ENCODE assay signal across 27 cellular contexts in the genomic region with DNA sequence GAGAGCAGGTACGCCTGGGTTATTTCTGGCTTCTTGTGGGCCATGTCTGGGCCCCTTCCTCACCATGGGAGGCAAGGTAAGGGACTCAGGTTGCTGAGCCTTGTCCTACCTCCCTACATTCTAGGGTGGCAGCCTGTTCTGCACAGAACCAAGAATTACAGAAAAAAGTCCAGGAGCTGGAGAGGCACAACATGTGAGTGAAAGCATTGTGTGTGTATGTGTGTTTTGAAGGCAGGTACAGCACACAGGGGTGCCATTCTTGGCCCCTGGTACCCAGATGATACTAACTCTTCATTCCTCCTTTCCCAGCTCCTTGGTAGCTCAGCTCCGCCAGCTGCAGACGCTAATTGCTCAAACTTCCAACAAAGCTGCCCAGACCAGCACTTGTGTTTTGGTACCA. TPM values are rescaled to one million over a fixed set of nuclear protein-coding genes. Genes with fewer than 3 reads are reported as not detected.
DNase-seq lines count a peak whose midpoint lies in the region; ATAC-seq, FAIRE-seq and TF ChIP-seq lines count a peak whose summit lies in the region.
"Had no signal": no experiment of that assay in that cellular context is flagged by ENCODE, and none has a peak within 500 bp of the region (broad histone marks: within the 10 kb centered on the region; RNA-seq: fewer than 3 reads in every experiment).

No MANE protein-coding gene starts in this region.

- no peak overlapping the region for H3K4me2 ChIP-seq in GM12878 (ENCODE audit: control insufficient read depth, insufficient read depth)
- H3K4me2 ChIP-seq: A549, hepatocyte had no signal

- WGBS in GM12878 (ENCODE audit: insufficient coverage, insufficient replicate concordance, low lambda C conversion rate, missing lambda C conversion rate): 94% methylated on average over 3 of the region's 3 CpGs

- H3K27ac Mint-ChIP-seq in activated T-cell treated with anti-CD3 and anti-CD28 coated beads, Interleukin-2, amount 50 U/mL, for 24 hours: peak overlapping the region; percentile 97
- H3K27ac Mint-ChIP-seq in HFFc6: peak overlapping the region; percentile 13; the same call in 1 of the 2 replicates
- peak overlapping the region; percentile 52 for H3K27ac Mint-ChIP-seq in osteocyte (ENCODE audit: unreplicated experiment)
- H3K27ac Mint-ChIP-seq: activated CD4-positive, alpha-beta T cell treated with anti-CD3 and anti-CD28 coated beads, Interleukin-2, amount 10 ng/mL, durations not matched to agents 24 days and 14 days; activated T-helper 1 cell treated with anti-CD3 and anti-CD28 coated beads, Interleukin-12 subunit alpha, Interleukin-12 subunit beta, Interleukin-2, Interleukin-4 antibody, amounts not matched to agents 30 ng/mL and 10 ng/mL and 1 ng/mL, durations not matched to agents 14 hours and 24 hours and 36 hours had no signal

- peaks cover 19% of the 10 kb centered on the region for H3K4me1 ChIP-seq in GM12878 (ENCODE audit: control insufficient read depth, insufficient read depth, low read length)

- no peak overlapping the region for H2AFZ ChIP-seq in GM12878 (ENCODE audit: control insufficient read depth, low read depth, low read length)
- H2AFZ ChIP-seq: hepatocyte had no signal

- no peak for TF ChIP-seq RAD21 in GM12878 (IDR thresholded peaks at IDR 0.05; ENCODE audit: insufficient read depth, low read depth, low read length)

- H3K27me3 ChIP-seq in GM12878 (replicated peaks in 1 of 2; ENCODE audit: control insufficient read depth in 2 of 2, insufficient read depth in 2 of 2, low read length in 1 of 2): no peaks in the 10 kb centered on the region
- H3K27me3 ChIP-seq: esophagus squamous epithelium, hepatocyte, pancreas, right atrium auricular region, spleen had no signal

- no peak for TF ChIP-seq CTCF in HFFc6 (IDR thresholded peaks at IDR 0.05)
- TF ChIP-seq CTCF in GM12878 (IDR thresholded peaks at IDR 0.05 in 2 of 3, conservative IDR thresholded peaks at IDR 0.05 in 1 of 3; ENCODE audit: control insufficient read depth in 2 of 3, extremely low read depth in 1 of 3, insufficient read depth in 1 of 3, low read depth in 3 of 3, low read length in 3 of 3): no peak
- no peak for TF ChIP-seq CTCF in osteocyte (IDR thresholded peaks at IDR 0.05)

- H3K79me2 ChIP-seq in GM12878 (ENCODE audit: control insufficient read depth, insufficient read depth, low read length): peaks cover 24% of the 10 kb centered on the region

- RAD21 ChIA-PET in GM12878 (lab: Charles Lee; ENCODE audit: unreplicated experiment): interaction anchor here (1.2 kb wide), 1 partner anchor 13 kb away, joined by 3 read pairs; a partner anchor contains a TSS

- POLR2A ChIA-PET in GM12878 (lab: Charles Lee): interaction anchor here (2.4 kb wide), 1 partner anchor 10 kb away, joined by 9 read pairs; a partner anchor contains a TSS

- in situ Hi-C loops in GM12878 (cut with MboI): no loop called here

- no peaks in the 10 kb centered on the region for H3K27me3 Mint-ChIP-seq in activated T-cell treated with anti-CD3 and anti-CD28 coated beads, Interleukin-2, amount 50 U/mL, for 24 hours
- H3K27me3 Mint-ChIP-seq in HFFc6 (ENCODE audit: insufficient read depth) (peaks cover 8% of the 10 kb centered on the region), osteocyte (ENCODE audit: unreplicated experiment) (no peaks in the 10 kb centered on the region)
- H3K27me3 Mint-ChIP-seq: activated CD4-positive, alpha-beta T cell treated with anti-CD3 and anti-CD28 coated beads, Interleukin-2, amount 10 ng/mL, durations not matched to agents 24 days and 14 days; activated CD8-positive, alpha-beta memory T cell treated with anti-CD3 and anti-CD28 coated beads, Interleukin-2, amount 10 ng/mL, durations not matched to agents 7 days and 5 days had no signal

- no peak overlapping the region for H3K27ac ChIP-seq in GM12878 (ENCODE audit: control insufficient read depth, insufficient read depth)
- H3K27ac ChIP-seq: A549, esophagus squamous epithelium, hepatocyte, pancreas, right atrium auricular region had no signal

- intact Hi-C loops in GM12878 (cut with micrococcal nuclease; ENCODE audit: unreplicated experiment): no loop called here

- no peaks in the 10 kb centered on the region for H3K9me3 ChIP-seq in GM12878 (replicated peaks; ENCODE audit: control insufficient read depth, insufficient read depth, low read length)
- H3K9me3 ChIP-seq: A549, esophagus squamous epithelium, pancreas, right atrium auricular region, spleen had no signal

- TF ChIP-seq EP300 in GM12878 (IDR thresholded peaks at IDR 0.05; ENCODE audit: borderline replicate concordance in 1 of 2, control insufficient read depth in 1 of 2, low read depth in 2 of 2, low read length in 2 of 2): no peak

- no peak overlapping the region for H3K4me3 Mint-ChIP-seq in activated T-cell treated with anti-CD3 and anti-CD28 coated beads, Interleukin-2, amount 50 U/mL, for 24 hours
- H3K4me3 Mint-ChIP-seq in HFFc6: no peak overlapping the region
- no peak overlapping the region for H3K4me3 Mint-ChIP-seq in osteocyte (ENCODE audit: unreplicated experiment)
- H3K4me3 Mint-ChIP-seq: activated CD4-positive, alpha-beta T cell treated with anti-CD3 and anti-CD28 coated beads, Interleukin-2, amount 10 ng/mL, durations not matched to agents 24 days and 14 days; activated CD8-positive, alpha-beta memory T cell treated with anti-CD3 and anti-CD28 coated beads, Interleukin-2, amount 10 ng/mL, durations not matched to agents 7 days and 5 days; activated T-helper 1 cell treated with anti-CD3 and anti-CD28 coated beads, Interleukin-12 subunit alpha, Interleukin-12 subunit beta, Interleukin-2, Interleukin-4 antibody, amounts not matched to agents 30 ng/mL and 10 ng/mL and 1 ng/mL, durations not matched to agents 14 hours and 24 hours and 36 hours had no signal

- peaks cover 46% of the 10 kb centered on the region for H3K4me1 Mint-ChIP-seq in activated T-cell treated with anti-CD3 and anti-CD28 coated beads, Interleukin-2, amount 50 U/mL, for 24 hours (ENCODE audit: low read depth)
- H3K4me1 Mint-ChIP-seq in HFFc6 (ENCODE audit: low read depth): peaks cover 26% of the 10 kb centered on the region
- peaks cover 28% of the 10 kb centered on the region for H3K4me1 Mint-ChIP-seq in osteocyte (ENCODE audit: unreplicated experiment)

- no peak for TF ChIP-seq POLR2A in GM12878 (IDR thresholded peaks at IDR 0.05; ENCODE audit: low read depth, low read length)

- BruUV-seq in GM12878 (replicated peaks; lab: Mats Ljungman, UMichigan): no TSS peak

- no peak overlapping the region for H3K9ac ChIP-seq in GM12878 (ENCODE audit: control insufficient read depth, insufficient read depth, low read length)

- ATAC-seq in GM12878 (no peak), SK-N-SH treated with all-trans-retinoic acid at 6 μM for 48 hours (no peak), GM19397 (IDR thresholded peaks at IDR 0.05; ENCODE audit: unreplicated experiment) (no peak)
- ATAC-seq: A549; activated CD8-positive, alpha-beta memory T cell treated with anti-CD3 and anti-CD28 coated beads, Interleukin-2, amount 10 ng/mL, durations not matched to agents 7 days and 5 days; left lobe of liver; pancreas had no signal

- CTCF ChIA-PET in GM12878 (lab: Yijun Ruan, JAX): interaction anchor here (0.7 to 1.4 kb wide), 2 partner anchors 10 to 13 kb away, joined by 3 to 4 read pairs; a partner anchor contains a TSS

- peaks cover 8 to 16% of the 10 kb centered on the region in 2 experiments for H3K36me3 ChIP-seq in GM12878 (ENCODE audit: control insufficient read depth in 2 of 2, insufficient read depth in 2 of 2, low read length in 1 of 2)

- no peaks in the 10 kb centered on the region for H3K9me3 Mint-ChIP-seq in activated T-cell treated with anti-CD3 and anti-CD28 coated beads, Interleukin-2, amount 50 U/mL, for 24 hours
- H3K9me3 Mint-ChIP-seq in HFFc6 (no peaks in the 10 kb centered on the region), osteocyte (ENCODE audit: unreplicated experiment) (no peaks in the 10 kb centered on the region)
- H3K9me3 Mint-ChIP-seq: activated CD4-positive, alpha-beta T cell treated with anti-CD3 and anti-CD28 coated beads, Interleukin-2, amount 10 ng/mL, durations not matched to agents 24 days and 14 days; activated T-helper 1 cell treated with anti-CD3 and anti-CD28 coated beads, Interleukin-12 subunit alpha, Interleukin-12 subunit beta, Interleukin-2, Interleukin-4 antibody, amounts not matched to agents 30 ng/mL and 10 ng/mL and 1 ng/mL, durations not matched to agents 14 hours and 24 hours and 36 hours; brain had no signal

- no peak for DNase-seq in activated T-cell treated with anti-CD3 and anti-CD28 coated beads, Interleukin-2, amount 50 U/mL, for 24 hours
- DNase-seq in activated T-cell treated with anti-CD3 and anti-CD28 coated beads, Interleukin-2, amount 50 U/mL, for 48 hours: no peak
- DNase-seq in HFFc6 (no peak), GM12878 (ENCODE audit: low read depth, low spot score) (no peak), osteocyte (ENCODE audit: extremely low spot score, unreplicated experiment) (no peak), LoVo (ENCODE audit: low spot score) (no peak)
- DNase-seq: activated CD4-positive, alpha-beta T cell treated with anti-CD3 and anti-CD28 coated beads, Interleukin-2, amount 10 ng/mL, durations not matched to agents 24 days and 14 days; activated CD8-positive, alpha-beta memory T cell treated with anti-CD3 and anti-CD28 coated beads, Interleukin-2, amount 10 ng/mL, durations not matched to agents 7 days and 5 days; effector memory CD4-positive, alpha-beta T cell; esophagus squamous epithelium; NCI-H2171; NCI-H526; stimulated activated CD4-positive, alpha-beta T cell treated with anti-CD3 and anti-CD28 coated beads, Interleukin-4, amount 100 ng/mL, for 1 hour; stimulated activated naive CD4-positive, alpha-beta T cell; T-helper 2 cell had no signal

- FAIRE-seq in GM12878 (lab: Jason Lieb, UNC): no peak
- FAIRE-seq: A549, frontal cortex, pancreas, urothelium cell line had no signal

- SMC1A ChIA-PET in GM12878 (lab: Charles Lee; ENCODE audit: uncharacterized antibody, unreplicated experiment): interaction anchor here (0.9 kb wide), 1 partner anchor 10 kb away, joined by 3 read pairs; a partner anchor contains a TSS

- no peak overlapping the region for H3K4me3 ChIP-seq in GM12878
- H3K4me3 ChIP-seq: A549, esophagus squamous epithelium, hepatocyte, pancreas, right atrium auricular region, spleen had no signal

- H3K36me3 Mint-ChIP-seq in activated T-cell treated with anti-CD3 and anti-CD28 coated beads, Interleukin-2, amount 50 U/mL, for 24 hours (ENCODE audit: low read depth): peaks cover 57% of the 10 kb centered on the region
- H3K36me3 Mint-ChIP-seq in HFFc6 (ENCODE audit: low read depth) (peaks cover 25% of the 10 kb centered on the region), osteocyte (ENCODE audit: unreplicated experiment) (peaks cover 15% of the 10 kb centered on the region)

- no peaks in the 10 kb centered on the region for H4K20me1 ChIP-seq in GM12878 (ENCODE audit: control insufficient read depth, insufficient read depth)

RNA-seq across cellular contexts. Expression of a gene that starts 4.4 kb away (rescaled TPM):
- 100 to 1,000 TPM in 5 of 6 experiments, 10 to 100 TPM in 1; 99.3 to 128 (median 109) TPM for total RNA-seq in HFFc6 (2021; fragmentation: NEBNext Ultra II Directional; extraction: Animal tissue kit (Norgen Biotek cat#: 25700))
- total RNA-seq in GM12878 (2013; cell fraction: nucleolus; rRNA removed): 41.3 and 42.6 TPM in 2 replicates
- total RNA-seq in GM12878 (2014; rRNA removed): 265 and 276 TPM in 2 replicates
- total RNA-seq in GM12878 (2014; rRNA removed; fragmentation: Illumina TruSeq; extraction: Trizol): 95.3 and 103 TPM in 2 replicates
- total RNA-seq in GM12878 (2021): 173 and 174 TPM in 2 replicates
- 116 TPM for polyA plus RNA-seq in GM12878 (2011; ENCODE audit: low read depth)
- 136 and 144 TPM in 2 replicates for polyA plus RNA-seq in GM12878 (2011; rRNA removed)
- polyA plus RNA-seq in GM12878 (2011; cell fraction: cytosol; rRNA removed): 203 and 204 TPM in 2 replicates
- 103 and 123 TPM in 2 replicates for polyA plus RNA-seq in GM12878 (2011; cell fraction: nucleus; rRNA removed)
- 151 and 159 TPM in 2 replicates for polyA plus RNA-seq in GM12878 (2012)
- polyA plus RNA-seq in GM12878 (2014; fragmentation: Illumina TruSeq; extraction: Trizol): 57.8 and 85.9 TPM in 2 replicates
- polyA plus RNA-seq in GM12878 (2014; fragmentation: Nextera tagmentation; extraction: Ambion mirVana): 10 to 100 TPM; 25.0 to 67.7 TPM
- polyA plus RNA-seq in GM12878 (2014; rRNA removed): 247 and 255 TPM in 2 replicates
- polyA plus RNA-seq in GM12878 (2016; fragmentation: Nextera tagmentation; extraction: Ambion mirVana): 100 to 1,000 TPM; 292 to 298 TPM
- 34.9 and 51.0 TPM in 2 replicates for polyA minus RNA-seq in GM12878 (2011; rRNA and poly(A)+ RNA removed)
- polyA minus RNA-seq in GM12878 (2011; cell fraction: cytosol; rRNA and poly(A)+ RNA removed): 30.6 and 37.3 TPM in 2 replicates
- polyA minus RNA-seq in GM12878 (2011; cell fraction: nucleus; rRNA and poly(A)+ RNA removed): 20.2 and 24.3 TPM in 2 replicates
- total RNA-seq in osteocyte: 138 and 143 TPM in 2 replicates

RNA-seq across cellular contexts. Expression of a gene that starts 5.4 kb away (rescaled TPM):
- 1 to 10 TPM; 3.6 to 4.6 (median 4.1) TPM for total RNA-seq in HFFc6 (2021; fragmentation: NEBNext Ultra II Directional; extraction: Animal tissue kit (Norgen Biotek cat#: 25700))
- 21.5 and 22.0 TPM in 2 replicates for total RNA-seq in GM12878 (2013; cell fraction: nucleolus; rRNA removed)
- total RNA-seq in GM12878 (2014; rRNA removed): 14.0 and 15.6 TPM in 2 replicates
- 11.6 and 12.2 TPM in 2 replicates for total RNA-seq in GM12878 (2014; rRNA removed; fragmentation: Illumina TruSeq; extraction: Trizol)
- 10.9 and 11.3 TPM in 2 replicates for total RNA-seq in GM12878 (2021)
- polyA plus RNA-seq in GM12878 (2011; ENCODE audit: low read depth): 7.8 TPM
- 9.7 and 11.9 TPM in 2 replicates for polyA plus RNA-seq in GM12878 (2011; rRNA removed)
- polyA plus RNA-seq in GM12878 (2011; cell fraction: cytosol; rRNA removed): 13.6 and 16.7 TPM in 2 replicates
- 25.1 and 37.1 TPM in 2 replicates for polyA plus RNA-seq in GM12878 (2011; cell fraction: nucleus; rRNA removed)
- polyA plus RNA-seq in GM12878 (2012): 10.0 and 13.9 TPM in 2 replicates
- 10.0 and 12.5 TPM in 2 replicates for polyA plus RNA-seq in GM12878 (2014; fragmentation: Illumina TruSeq; extraction: Trizol)
- 10 to 100 TPM in 1 of 2 experiments, 1 to 10 TPM in 1; 9.7 to 12.9 TPM for polyA plus RNA-seq in GM12878 (2014; fragmentation: Nextera tagmentation; extraction: Ambion mirVana)
- polyA plus RNA-seq in GM12878 (2014; rRNA removed): 13.1 and 13.4 TPM in 2 replicates
- polyA plus RNA-seq in GM12878 (2016; fragmentation: Nextera tagmentation; extraction: Ambion mirVana): 10 to 100 TPM; 11.2 to 11.9 TPM
- 14.5 and 23.8 TPM in 2 replicates for polyA minus RNA-seq in GM12878 (2011; rRNA and poly(A)+ RNA removed)
- 4.8 and 4.9 TPM in 2 replicates for polyA minus RNA-seq in GM12878 (2011; cell fraction: cytosol; rRNA and poly(A)+ RNA removed)
- 9.6 and 14.0 TPM in 2 replicates for polyA minus RNA-seq in GM12878 (2011; cell fraction: nucleus; rRNA and poly(A)+ RNA removed)
- 9.3 and 11.1 TPM in 2 replicates for total RNA-seq in osteocyte

RNA-seq across cellular contexts. Expression of a gene that starts 9.7 kb away (rescaled TPM):
- 10 to 100 TPM; 88.8 to 95.7 (median 93.0) TPM for total RNA-seq in HFFc6 (2021; fragmentation: NEBNext Ultra II Directional; extraction: Animal tissue kit (Norgen Biotek cat#: 25700))
- 77.9 and 89.0 TPM in 2 replicates for total RNA-seq in GM12878 (2013; cell fraction: nucleolus; rRNA removed)
- total RNA-seq in GM12878 (2014; rRNA removed) (78.0 and 79.1 TPM in 2 replicates), GM12878 (2014; rRNA removed; fragmentation: Illumina TruSeq; extraction: Trizol) (48.7 and 51.2 TPM in 2 replicates), GM12878 (2021) (67.7 and 68.3 TPM in 2 replicates), osteocyte (93.2 and 95.3 TPM in 2 replicates)
- 33.2 TPM for polyA plus RNA-seq in GM12878 (2011; ENCODE audit: low read depth)
- polyA plus RNA-seq in GM12878 (2011; rRNA removed) (61.1 and 79.6 TPM in 2 replicates), GM12878 (2014; fragmentation: Illumina TruSeq; extraction: Trizol) (58.5 and 64.0 TPM in 2 replicates), GM12878 (2014; fragmentation: Nextera tagmentation; extraction: Ambion mirVana) (10 to 100 TPM in 1 of 2 experiments, 1 to 10 TPM in 1; 8.8 to 20.6 TPM), GM12878 (2014; rRNA removed) (77.0 and 77.2 TPM in 2 replicates), GM12878 (2016; fragmentation: Nextera tagmentation; extraction: Ambion mirVana) (10 to 100 TPM; 88.9 to 98.6 TPM)
- 116 and 131 TPM in 2 replicates for polyA plus RNA-seq in GM12878 (2011; cell fraction: cytosol; rRNA removed)
- 60.2 and 80.5 TPM in 2 replicates for polyA plus RNA-seq in GM12878 (2011; cell fraction: nucleus; rRNA removed)
- 55.5 and 66.2 TPM in 2 replicates for polyA plus RNA-seq in GM12878 (2012)
- 63.3 and 106 TPM in 2 replicates for polyA minus RNA-seq in GM12878 (2011; rRNA and poly(A)+ RNA removed)
- polyA minus RNA-seq in GM12878 (2011; cell fraction: cytosol; rRNA and poly(A)+ RNA removed): 31.5 and 35.2 TPM in 2 replicates
- 30.1 and 33.3 TPM in 2 replicates for polyA minus RNA-seq in GM12878 (2011; cell fraction: nucleus; rRNA and poly(A)+ RNA removed)

RNA-seq across cellular contexts. Expression of a gene that starts 13.1 kb away (rescaled TPM):
- 100 to 1,000 TPM; 119 to 138 (median 128) TPM for total RNA-seq in HFFc6 (2021; fragmentation: NEBNext Ultra II Directional; extraction: Animal tissue kit (Norgen Biotek cat#: 25700))
- 3.7 and 3.8 TPM in 2 replicates for total RNA-seq in GM12878 (2013; cell fraction: nucleolus; rRNA removed)
- total RNA-seq in GM12878 (2014; rRNA removed) (4.6 and 5.9 TPM in 2 replicates), GM12878 (2014; rRNA removed; fragmentation: Illumina TruSeq; extraction: Trizol) (11.0 and 12.4 TPM in 2 replicates), GM12878 (2021) (20.4 and 22.2 TPM in 2 replicates), osteocyte (153 and 162 TPM in 2 replicates)
- polyA plus RNA-seq in GM12878 (2011; ENCODE audit: low read depth): 21.7 TPM
- polyA plus RNA-seq in GM12878 (2011; rRNA removed) (0.75 and 0.86 TPM in 2 replicates), GM12878 (2014; fragmentation: Illumina TruSeq; extraction: Trizol) (30.7 and 34.1 TPM in 2 replicates), GM12878 (2014; fragmentation: Nextera tagmentation; extraction: Ambion mirVana) (10 to 100 TPM in 1 of 2 experiments, 1 to 10 TPM in 1; 7.9 to 17.2 TPM), GM12878 (2014; rRNA removed) (12.7 and 15.5 TPM in 2 replicates), GM12878 (2016; fragmentation: Nextera tagmentation; extraction: Ambion mirVana) (10 to 100 TPM; 16.3 to 19.2 TPM)
- 0.32 and 0.57 TPM in 2 replicates for polyA plus RNA-seq in GM12878 (2011; cell fraction: cytosol; rRNA removed)
- polyA plus RNA-seq in GM12878 (2011; cell fraction: nucleus; rRNA removed): 0.18 and 0.24 TPM in 2 replicates
- 39.2 and 41.9 TPM in 2 replicates for polyA plus RNA-seq in GM12878 (2012)
- 0.29 TPM in 1 of 2 replicates, not detected in the other for polyA minus RNA-seq in GM12878 (2011; rRNA and poly(A)+ RNA removed)
- 1.1 TPM in 1 of 2 replicates, not detected in the other for polyA minus RNA-seq in GM12878 (2011; cell fraction: cytosol; rRNA and poly(A)+ RNA removed)
- polyA minus RNA-seq in GM12878 (2011; cell fraction: nucleus; rRNA and poly(A)+ RNA removed): 0.48 TPM in 1 of 2 replicates, not detected in the other

RNA-seq across cellular contexts. Expression of a gene that starts 14.7 kb away (rescaled TPM):
- 10 to 100 TPM; 22.3 to 31.3 (median 29.1) TPM for total RNA-seq in HFFc6 (2021; fragmentation: NEBNext Ultra II Directional; extraction: Animal tissue kit (Norgen Biotek cat#: 25700))
- total RNA-seq in GM12878 (2013; cell fraction: nucleolus; rRNA removed): 37.1 and 39.2 TPM in 2 replicates
- total RNA-seq in GM12878 (2014; rRNA removed) (15.5 and 15.7 TPM in 2 replicates), GM12878 (2014; rRNA removed; fragmentation: Illumina TruSeq; extraction: Trizol) (13.7 and 13.8 TPM in 2 replicates), GM12878 (2021) (54.6 and 59.7 TPM in 2 replicates), osteocyte (29.4 and 41.9 TPM in 2 replicates)
- polyA plus RNA-seq in GM12878 (2011; ENCODE audit: low read depth): 27.4 TPM
- polyA plus RNA-seq in GM12878 (2011; rRNA removed) (12.8 and 35.6 TPM in 2 replicates), GM12878 (2014; fragmentation: Illumina TruSeq; extraction: Trizol) (21.6 and 49.4 TPM in 2 replicates), GM12878 (2014; fragmentation: Nextera tagmentation; extraction: Ambion mirVana) (1 to 10 TPM; 5.1 to 8.4 TPM), GM12878 (2014; rRNA removed) (56.5 and 57.9 TPM in 2 replicates), GM12878 (2016; fragmentation: Nextera tagmentation; extraction: Ambion mirVana) (10 to 100 TPM; 29.9 to 40.1 TPM)
- 36.7 and 38.1 TPM in 2 replicates for polyA plus RNA-seq in GM12878 (2011; cell fraction: cytosol; rRNA removed)
- 99.3 and 114 TPM in 2 replicates for polyA plus RNA-seq in GM12878 (2011; cell fraction: nucleus; rRNA removed)
- 47.5 and 49.7 TPM in 2 replicates for polyA plus RNA-seq in GM12878 (2012)
- polyA minus RNA-seq in GM12878 (2011; rRNA and poly(A)+ RNA removed): 36.4 and 45.0 TPM in 2 replicates
- polyA minus RNA-seq in GM12878 (2011; cell fraction: cytosol; rRNA and poly(A)+ RNA removed): 16.4 and 21.3 TPM in 2 replicates
- polyA minus RNA-seq in GM12878 (2011; cell fraction: nucleus; rRNA and poly(A)+ RNA removed): 44.2 and 65.2 TPM in 2 replicates

Comparison
In these comparisons a context has a peak if more than half of its experiments do, and no peak if none do; other contexts are left out.
1. H3K27ac Mint-ChIP-seq: peak in every context shown above with its lines; median percentile 97 in activated T-cell treated with anti-CD3 and anti-CD28 coated beads, Interleukin-2, amount 50 U/mL, for 24 hours; 52 in osteocyte; 13 in HFFc6.